Comparison of ENCODE assay signal across 10 cellular contexts in genomic region chr3:46717447-46718231, GRCh38. TPM values are rescaled to one million over a fixed set of nuclear protein-coding genes. Genes with fewer than 3 reads are reported as not detected.
DNase-seq lines count a peak whose midpoint lies in the region; ATAC-seq and TF ChIP-seq lines count a peak whose summit lies in the region.
"Had no signal": no experiment of that assay in that cellular context is flagged by ENCODE, and none has a peak within 500 bp of the region (broad histone marks: within the 10 kb centered on the region; RNA-seq: fewer than 3 reads in every experiment).

Gene PRSS50 (minus strand): TSS chr3:46717869. CDS start chr3:46717824, 45 bp downstream.

- no peak within 1 kb of the TSS for H3K4me3 ChIP-seq in astrocyte of the spinal cord (ENCODE audit: low read depth, low read length)
- no peak within 1 kb of the TSS for H3K4me3 ChIP-seq in neuronal stem cell (ENCODE audit: low read length in 2 of 2)
- H3K4me3 ChIP-seq: prostate gland had no signal

- no peak for TF ChIP-seq POLR2A in GM18505 (IDR thresholded peaks at IDR 0.05; ENCODE audit: borderline replicate concordance, extremely low read depth, insufficient read depth, insufficient read length)

- H3K9ac ChIP-seq in neuronal stem cell (ENCODE audit: low read depth, low read length, poor library complexity), result peak within 1 kb of the TSS; percentile 31

- no peaks in the 10 kb centered on the region for H3K9me3 ChIP-seq in neuronal stem cell (replicated peaks in 1 of 2; ENCODE audit: control insufficient read depth in 2 of 2, insufficient read depth in 1 of 2, low read depth in 1 of 2, low read length in 2 of 2)
- H3K9me3 ChIP-seq: prostate gland had no signal

- peak within 1 kb of the TSS; percentile 46 for H2BK5ac ChIP-seq in neuronal stem cell (ENCODE audit: low read length)

- no peak within 1 kb of the TSS for H4K8ac ChIP-seq in neuronal stem cell (ENCODE audit: low read depth, low read length)

- WGBS in neuronal stem cell (ENCODE audit: extremely low coverage in 2 of 2, insufficient read length in 2 of 2, insufficient replicate concordance in 1 of 2), 2 donors, result no CpG with 5 or more reads among the region's 61 CpGs

- no peaks in the 10 kb centered on the region for H3K27me3 ChIP-seq in neuronal stem cell (ENCODE audit: control insufficient read depth in 3 of 3, insufficient read depth in 3 of 3, low read depth in 1 of 3, low read length in 3 of 3)

- H3K27ac ChIP-seq in C4-2B (no peak within 1 kb of the TSS), neuronal stem cell (replicated peaks; ENCODE audit: low read length) (no peak within 1 kb of the TSS)
- H3K27ac ChIP-seq: prostate gland had no signal

- H3K79me1 ChIP-seq in neuronal stem cell (ENCODE audit: low read depth, low read length), result no peaks in the 10 kb centered on the region

- peak within 1 kb of the TSS; percentile 58 for H3K18ac ChIP-seq in neuronal stem cell (ENCODE audit: low read length)

- H3K4me2 ChIP-seq in neuronal stem cell (ENCODE audit: insufficient read depth, low read length, poor library complexity, severe bottlenecking), result no peak within 1 kb of the TSS

- no peak within 1 kb of the TSS for H3K27ac Mint-ChIP-seq in HFFc6

- H3K4me1 Mint-ChIP-seq in HFFc6 (ENCODE audit: low read depth), result no peaks in the 10 kb centered on the region

- H3K36me3 Mint-ChIP-seq in HFFc6 (ENCODE audit: low read depth), result no peaks in the 10 kb centered on the region

- TF ChIP-seq CTCF in C4-2B (conservative IDR thresholded peaks at IDR 0.05) (peak; percentile 56), HFFc6 (IDR thresholded peaks at IDR 0.05) (peak; percentile 71), astrocyte of the spinal cord (IDR thresholded peaks at IDR 0.05; ENCODE audit: low read depth, low read length) (peak; percentile 27)

- H3K4ac ChIP-seq in neuronal stem cell (ENCODE audit: low read length), result no peak within 1 kb of the TSS

- peaks cover 30% of the 10 kb centered on the region for H3K27me3 Mint-ChIP-seq in HFFc6 (ENCODE audit: insufficient read depth)

- H2BK120ac ChIP-seq in neuronal stem cell (ENCODE audit: low read depth, low read length), result no peak within 1 kb of the TSS

- no peak within 1 kb of the TSS for H2BK15ac ChIP-seq in neuronal stem cell (ENCODE audit: low read length)

- ATAC-seq in GM18505 (IDR thresholded peaks at IDR 0.05; ENCODE audit: unreplicated experiment), result no peak

- in situ Hi-C loops in astrocyte of the spinal cord (cut with HindIII; ENCODE audit: low sequenced_read_pairs), result no loop called here

- H3K9me3 Mint-ChIP-seq in HFFc6, result no peaks in the 10 kb centered on the region; the same call in 1 of the 2 replicates

- H3K23ac ChIP-seq in neuronal stem cell (ENCODE audit: low read depth, low read length, poor library complexity), result no peak within 1 kb of the TSS

- H3K4me3 Mint-ChIP-seq in HFFc6, result no peak within 1 kb of the TSS

- no peak within 1 kb of the TSS for H2BK12ac ChIP-seq in neuronal stem cell (ENCODE audit: low read length)

- H3K4me1 ChIP-seq in neuronal stem cell (ENCODE audit: control insufficient read depth in 2 of 2, insufficient read depth in 1 of 2, low read depth in 1 of 2, low read length in 2 of 2), result no peaks in the 10 kb centered on the region
- H3K4me1 ChIP-seq: prostate gland had no signal

- H4K91ac ChIP-seq in neuronal stem cell (ENCODE audit: low read depth, low read length, poor library complexity), result no peak within 1 kb of the TSS

- no peaks in the 10 kb centered on the region for H3K36me3 ChIP-seq in neuronal stem cell (replicated peaks in 1 of 2; ENCODE audit: control insufficient read depth in 2 of 2, insufficient read depth in 2 of 2, low read length in 2 of 2)
- H3K36me3 ChIP-seq: prostate gland had no signal

- no peak within 1 kb of the TSS for H3K14ac ChIP-seq in neuronal stem cell (ENCODE audit: low read length)

- no peak for DNase-seq in HFFc6
- DNase-seq in astrocyte of the spinal cord (ENCODE audit: low read depth, low spot score), result no peak
- DNase-seq in neuronal stem cell (ENCODE audit: low spot score), result no peak
- no peak for DNase-seq in AG08396 (ENCODE audit: low spot score)
- DNase-seq in NCI-H128 (lab: John Stamatoyannopoulos, UW; ENCODE audit: unreplicated experiment), result no peak
- no peak for DNase-seq in NCI-H1105 (lab: John Stamatoyannopoulos, UW)
- DNase-seq: NCI-H82 had no signal

- H2AK5ac ChIP-seq in neuronal stem cell (ENCODE audit: low read depth, low read length), result peak within 1 kb of the TSS; percentile 30

- H2AFZ ChIP-seq in neuronal stem cell (ENCODE audit: low read length), result no peak within 1 kb of the TSS

RNA-seq across cellular contexts. Expression of gene PRSS50, which starts in this region (rescaled TPM):
- not detected for total RNA-seq in HFFc6 (2021; fragmentation: NEBNext Ultra II Directional; extraction: Animal tissue kit (Norgen Biotek cat#: 25700))
- polyA plus RNA-seq in neuronal stem cell (2013, experiment 1 of 2), result 0.64 TPM
- polyA plus RNA-seq in neuronal stem cell (2013, experiment 2 of 2), result 0.57 TPM
